22 cellular contexts compared by ENCODE assay signal in genomic region chr3:14222457-14222856, GRCh38.
"Had no signal": no experiment of that assay in that cellular context is flagged by ENCODE, and none has a peak within 500 bp of the region (broad histone marks: within the 10 kb centered on the region; RNA-seq: fewer than 3 reads in every experiment).

No MANE protein-coding gene starts in this region.

- H3K4me3 ChIP-seq: ascending aorta, esophagus squamous epithelium, gastrocnemius medialis, tibial artery, uterus had no signal

- H3K27ac ChIP-seq: ascending aorta, gastrocnemius medialis, tibial artery had no signal

- H3K27me3 Mint-ChIP-seq: progenitor cell of endocrine pancreas had no signal

- H3K36me3 Mint-ChIP-seq: activated naive CD4-positive, alpha-beta T cell treated with anti-CD3 and anti-CD28 coated beads, Interleukin-2, amount 10 ng/mL, durations not matched to agents 7 days and 5 days had no signal

- H3K4me1 Mint-ChIP-seq: activated CD4-positive, alpha-beta T cell treated with anti-CD3 and anti-CD28 coated beads, Interleukin-2, amount 10 ng/mL, durations not matched to agents 7 days and 5 days; activated naive CD4-positive, alpha-beta T cell treated with anti-CD3 and anti-CD28 coated beads, Interleukin-2, amount 10 ng/mL, durations not matched to agents 7 days and 5 days; memory B cell had no signal

- ATAC-seq: activated CD8-positive, alpha-beta T cell treated with anti-CD3 and anti-CD28 coated beads, Interleukin-2, amount 10 ng/mL, durations not matched to agents 7 days and 5 days; activated naive CD8-positive, alpha-beta T cell treated with anti-CD3 and anti-CD28 coated beads, Interleukin-2, amount 50 U/mL, for 24 hours; gastrocnemius medialis had no signal

- DNase-seq: activated CD4-positive, alpha-beta T cell treated with anti-CD3 and anti-CD28 coated beads, Interleukin-2, amount 10 ng/mL, durations not matched to agents 7 days and 5 days; activated CD8-positive, alpha-beta T cell treated with anti-CD3 and anti-CD28 coated beads, Interleukin-2, amount 10 ng/mL, durations not matched to agents 7 days and 5 days; activated naive CD4-positive, alpha-beta T cell treated with anti-CD3 and anti-CD28 coated beads, Interleukin-2, amount 10 ng/mL, durations not matched to agents 7 days and 5 days; activated naive CD8-positive, alpha-beta T cell treated with anti-CD3 and anti-CD28 coated beads, Interleukin-2, amount 50 U/mL, for 24 hours; activated T-cell treated with anti-CD3 and anti-CD28 coated beads, Interleukin-2, amount 50 U/mL, for 24 hours; cerebellar nuclear complex; effector CD4-positive, alpha-beta T cell; esophagus squamous epithelium; gastrocnemius medialis; head of caudate nucleus; occipital lobe; stimulated activated CD4-positive, alpha-beta T cell treated with anti-CD3 and anti-CD28 coated beads, Interleukin-2, amount 100 ng/mL, for 24 hours; stimulated activated naive CD4-positive, alpha-beta T cell treated with Interleukin-2 at 50 U/mL for 16 hours; substantia nigra; T-helper 1 cell; T-helper 9 cell; tibial artery; uterus had no signal

- H3K36me3 ChIP-seq: ascending aorta, esophagus squamous epithelium, gastrocnemius medialis, tibial artery, uterus had no signal

- H3K9me3 Mint-ChIP-seq: activated naive CD4-positive, alpha-beta T cell treated with anti-CD3 and anti-CD28 coated beads, Interleukin-2, amount 10 ng/mL, durations not matched to agents 7 days and 5 days had no signal

- H3K27me3 ChIP-seq: ascending aorta, gastrocnemius medialis, uterus had no signal

- H3K9me3 ChIP-seq: gastrocnemius medialis, uterus had no signal

- H3K27ac Mint-ChIP-seq: activated CD4-positive, alpha-beta T cell treated with anti-CD3 and anti-CD28 coated beads, Interleukin-2, amount 10 ng/mL, durations not matched to agents 7 days and 5 days; activated CD8-positive, alpha-beta T cell treated with anti-CD3 and anti-CD28 coated beads, Interleukin-2, amount 10 ng/mL, durations not matched to agents 7 days and 5 days; activated naive CD4-positive, alpha-beta T cell treated with anti-CD3 and anti-CD28 coated beads, Interleukin-2, amount 10 ng/mL, durations not matched to agents 7 days and 5 days; activated naive CD8-positive, alpha-beta T cell treated with anti-CD3 and anti-CD28 coated beads, Interleukin-2, amount 50 U/mL, for 24 hours; activated T-cell treated with anti-CD3 and anti-CD28 coated beads, Interleukin-2, amount 50 U/mL, for 24 hours; activated T-helper 2 cell treated with anti-CD3 and anti-CD28 coated beads, Interferon-gamma antibody, Interleukin-2, Interleukin-4, amounts not matched to agents 10 μg/mL and 5 μg/mL and 100 μg/mL, durations not matched to agents 14 hours and 24 hours and 36 hours; memory B cell had no signal

- H3K4me1 ChIP-seq: ascending aorta, gastrocnemius medialis, tibial artery, uterus had no signal

- H3K4me3 Mint-ChIP-seq: activated CD4-positive, alpha-beta T cell treated with anti-CD3 and anti-CD28 coated beads, Interleukin-2, amount 10 ng/mL, durations not matched to agents 7 days and 5 days; activated CD8-positive, alpha-beta T cell treated with anti-CD3 and anti-CD28 coated beads, Interleukin-2, amount 10 ng/mL, durations not matched to agents 7 days and 5 days; activated naive CD4-positive, alpha-beta T cell treated with anti-CD3 and anti-CD28 coated beads, Interleukin-2, amount 10 ng/mL, durations not matched to agents 7 days and 5 days; activated naive CD8-positive, alpha-beta T cell treated with anti-CD3 and anti-CD28 coated beads, Interleukin-2, amount 50 U/mL, for 24 hours; activated T-cell treated with anti-CD3 and anti-CD28 coated beads, Interleukin-2, amount 50 U/mL, for 24 hours; memory B cell had no signal
